28 cellular contexts compared by ENCODE assay signal in genomic region chr10:30929901-30930520, GRCh38.
"Had no signal": no experiment of that assay in that cellular context is flagged by ENCODE, and none has a peak within 500 bp of the region (broad histone marks: within the 10 kb centered on the region; RNA-seq: fewer than 3 reads in every experiment).

No MANE protein-coding gene starts in this region.

- ATAC-seq: activated CD4-positive, CD25-positive, alpha-beta regulatory T cell treated with anti-CD3 and anti-CD28 coated beads, Interleukin-2, amount 50 U/mL, for 24 hours; effector memory CD8-positive, alpha-beta T cell; gastroesophageal sphincter; left cardiac atrium; left ventricle myocardium superior; mucosa of descending colon; sciatic nerve; stimulated activated memory B cell treated with anti-CD40 and anti-IgM and Interleukin-4, amounts not matched to agents 10 μg/mL and 1 μg/mL and 100 μg/mL, for 72 hours; upper lobe of right lung had no signal

- H3K27me3 ChIP-seq: gastroesophageal sphincter, hepatocyte, ovary, suprapubic skin, tibial artery, upper lobe of right lung had no signal

- H3K9me3 ChIP-seq: gastroesophageal sphincter, ovary, prostate gland, suprapubic skin, tibial artery, upper lobe of right lung had no signal

- H3K4me1 ChIP-seq: gastroesophageal sphincter, prostate gland, suprapubic skin, tibial artery, upper lobe of right lung had no signal

- H3K27me3 Mint-ChIP-seq: activated CD4-positive, alpha-beta T cell treated with anti-CD3 and anti-CD28 coated beads, Interleukin-2, amount 10 ng/mL, durations not matched to agents 24 days and 14 days; effector memory CD8-positive, alpha-beta T cell; stimulated activated memory B cell treated with anti-CD40 and anti-IgM and Interleukin-4, amounts not matched to agents 10 μg/mL and 1 μg/mL and 100 μg/mL, for 72 hours had no signal

- H3K27ac Mint-ChIP-seq: stimulated activated memory B cell treated with anti-CD40 and anti-IgM and Interleukin-4, amounts not matched to agents 10 μg/mL and 1 μg/mL and 100 μg/mL, for 72 hours had no signal

- DNase-seq: activated CD8-positive, alpha-beta memory T cell treated with anti-CD3 and anti-CD28 coated beads, Interleukin-2, amount 50 U/mL, for 4 hours; activated T-cell treated with anti-CD3 and anti-CD28 coated beads, Interleukin-2, amount 50 U/mL, for 1 hour; amygdala; caudate nucleus; cortex of kidney; effector memory CD8-positive, alpha-beta T cell; erythroblast; islet precursor cell; left cardiac atrium; left ventricle myocardium superior; mucosa of descending colon; nephron progenitor cell; ovary; retina; stimulated activated CD4-positive, alpha-beta T cell treated with anti-CD3 and anti-CD28 coated beads, Interleukin-4, amount 100 ng/mL, for 24 hours; T-helper 9 cell; tibial artery; upper lobe of right lung had no signal

- H3K36me3 ChIP-seq: ovary, prostate gland had no signal

- H3K4me3 Mint-ChIP-seq: nephron progenitor cell; stimulated activated memory B cell treated with anti-CD40 and anti-IgM and Interleukin-4, amounts not matched to agents 10 μg/mL and 1 μg/mL and 100 μg/mL, for 72 hours had no signal

- H3K27ac ChIP-seq: gastroesophageal sphincter, hepatocyte, ovary, prostate gland, skin epidermis, suprapubic skin, tibial artery, upper lobe of right lung, VCaP had no signal

- H3K9me3 Mint-ChIP-seq: effector memory CD8-positive, alpha-beta T cell; stimulated activated memory B cell treated with anti-CD40 and anti-IgM and Interleukin-4, amounts not matched to agents 10 μg/mL and 1 μg/mL and 100 μg/mL, for 72 hours had no signal

- H3K4me3 ChIP-seq: gastroesophageal sphincter, hepatocyte, mucosa of descending colon, ovary, prostate gland, skin epidermis, suprapubic skin, tibial artery, upper lobe of right lung had no signal
